Comparison of ENCODE assay signal across 1 cellular context in the genomic region with DNA sequence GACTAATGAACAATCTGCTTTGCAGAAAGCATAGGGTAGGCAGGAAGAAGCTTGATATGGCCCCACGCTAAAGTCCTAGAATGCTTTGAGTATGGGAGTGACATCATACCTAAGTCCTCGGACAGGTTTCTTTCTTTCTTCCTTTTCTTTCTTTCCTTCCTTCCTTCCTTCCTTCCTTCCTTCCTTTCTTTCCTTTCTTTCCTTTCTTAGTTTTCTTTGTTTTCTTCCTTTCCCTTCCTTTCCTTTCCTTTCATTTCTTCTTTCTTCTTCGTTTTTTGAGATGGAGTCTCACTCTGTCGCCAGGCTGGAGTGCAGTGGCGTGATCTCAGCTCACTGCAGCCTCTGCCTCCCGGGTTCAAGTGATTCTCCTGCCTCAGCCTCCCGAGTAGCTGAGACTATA. TPM values are rescaled to one million over a fixed set of nuclear protein-coding genes. Genes with fewer than 3 reads are reported as not detected.
"Had no signal": no experiment of that assay in that cellular context is flagged by ENCODE, and none has a peak within 500 bp of the region (broad histone marks: within the 10 kb centered on the region; RNA-seq: fewer than 3 reads in every experiment).

No MANE protein-coding gene starts in this region.

RNA-seq across cellular contexts. Expression of a gene that starts 48.8 kb away (rescaled TPM):
- total RNA-seq: HT-29 had no signal
